7 cellular contexts compared by ENCODE assay signal in the genomic region with DNA sequence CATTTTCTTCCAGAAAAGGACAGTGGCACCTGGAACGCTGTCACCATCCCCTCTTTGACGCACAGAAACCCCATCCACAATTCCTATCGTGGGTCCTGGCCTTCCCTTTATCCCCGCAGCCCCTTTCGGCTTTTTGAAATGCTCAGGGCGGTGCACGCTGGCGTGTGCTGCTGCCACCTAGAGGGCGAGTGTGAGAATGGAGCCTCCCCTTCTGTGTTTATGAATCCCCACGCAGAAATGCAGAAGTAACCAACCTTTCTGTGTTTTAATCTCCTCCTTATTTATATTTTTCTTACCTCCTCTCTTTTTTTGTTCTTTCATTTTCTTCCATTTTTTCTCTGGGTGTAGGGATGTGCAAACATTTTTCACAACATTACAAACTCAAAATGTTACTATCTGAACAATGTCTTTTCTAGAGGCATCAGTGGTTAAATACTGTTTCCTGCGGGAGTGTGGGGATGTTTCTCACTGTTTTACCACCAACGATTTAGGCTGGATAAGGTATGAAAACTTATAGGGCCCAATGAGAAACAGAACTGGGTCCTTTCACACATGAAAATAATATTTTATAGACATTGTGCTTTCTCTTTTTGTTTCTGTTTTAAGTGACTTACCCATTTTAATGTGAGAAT. TPM values are rescaled to one million over a fixed set of nuclear protein-coding genes. Genes with fewer than 3 reads are reported as not detected.
A peak's percentile ranks its signal among the peaks of the same experiment; 100 is the strongest.
DNase-seq lines count a peak whose midpoint lies in the region; FAIRE-seq and TF ChIP-seq lines count a peak whose summit lies in the region.

No MANE protein-coding gene starts in this region.

- FAIRE-seq in H54 (lab: Jason Lieb, UNC) = no peak

- peaks cover 5 to 11% of the 10 kb centered on the region in 2 donors for H3K4me1 Mint-ChIP-seq in immature natural killer cell

- peak overlapping the region; percentile 48 for H3K4me3 ChIP-seq in GM12865 (ENCODE audit: low read depth, low read length)
- no peak overlapping the region for H3K4me3 ChIP-seq in astrocyte of the cerebellum (ENCODE audit: low read depth, low read length)

- no peaks in the 10 kb centered on the region for H3K36me3 Mint-ChIP-seq in immature natural killer cell

- TF ChIP-seq POLR2A in H54 (IDR thresholded peaks at IDR 0.05; ENCODE audit: low read depth, low read length) = no peak

- DNase-seq in GM12865 (ENCODE audit: low read depth) (peak; percentile 74), H54 (ENCODE audit: insufficient read length, low spot score) (peak; percentile 10), Kasumi-1 (lab: John Stamatoyannopoulos, UW) (peak; percentile 77 to 80), T follicular helper cell (ENCODE audit: low read depth) (peak; percentile 31), astrocyte of the cerebellum (ENCODE audit: low read depth) (no peak), immature natural killer cell (peak; percentile 56 to 63 (median 61))
- peak; percentile 69 for DNase-seq in stimulated activated CD4-positive, alpha-beta T cell treated with anti-CD3 and anti-CD28 coated beads, Interleukin-15, amount 100 ng/mL, for 24 hours

- H3K4me3 Mint-ChIP-seq in immature natural killer cell = no peak overlapping the region

- H3K9me3 Mint-ChIP-seq in immature natural killer cell = no peaks in the 10 kb centered on the region

- in situ Hi-C loops in astrocyte of the cerebellum (cut with HindIII; ENCODE audit: low sequenced_read_pairs) = loop anchor here (25.0 kb wide), 2 partner anchors 1057 to 1982 kb away; no protein-coding TSS in a partner anchor

- H3K27me3 Mint-ChIP-seq in immature natural killer cell (ENCODE audit: low read depth in 3 of 3) = no peaks in the 10 kb centered on the region

- no peak overlapping the region for H3K27ac Mint-ChIP-seq in immature natural killer cell

- TF ChIP-seq CTCF in GM12865 (IDR thresholded peaks at IDR 0.05; ENCODE audit: insufficient read depth, low read depth, low read length, missing control alignments) = peak; percentile 88
- peak; percentile 98 for TF ChIP-seq CTCF in astrocyte of the cerebellum (IDR thresholded peaks at IDR 0.05; ENCODE audit: low read depth, low read length, missing control alignments)

RNA-seq across cellular contexts. Expression of a gene that starts 50.0 kb away (rescaled TPM):
- 10 to 100 TPM in 2 of 3 donors, 1 to 10 TPM in 1; 8.7 to 12.8 (median 10.8) TPM for polyA plus RNA-seq in immature natural killer cell
